In genomic region chr11:114167355-114168085, GRCh38 we compare ENCODE assay signal across 9 cellular contexts.
DNase-seq lines count a peak whose midpoint lies in the region; ATAC-seq and TF ChIP-seq lines count a peak whose summit lies in the region.
"Had no signal": no experiment of that assay in that cellular context is flagged by ENCODE, and none has a peak within 500 bp of the region (broad histone marks: within the 10 kb centered on the region; RNA-seq: fewer than 3 reads in every experiment).

No MANE protein-coding gene starts in this region.

- H3K9me3 ChIP-seq in BLaER1 treated with 17β-estradiol and CSF1 and Interleukin-3, amounts not matched to agents 10 nM and 100 nM (replicated peaks in 1 of 11), result no peaks in the 10 kb centered on the region
- no peaks in the 10 kb centered on the region for H3K9me3 ChIP-seq in psoas muscle

- peak; percentile 25 for DNase-seq in NCI-H2227 treated with DMSO at 0.1 percent for 48 hours (lab: John Stamatoyannopoulos, UW)
- no peak for DNase-seq in dorsolateral prefrontal cortex
- DNase-seq in psoas muscle, result peak in 1 of 2 donors; percentile 47
- no peak for DNase-seq in SKM-1 treated with dmso at 0.1 percent for 144 hours (lab: John Stamatoyannopoulos, UW; ENCODE audit: unreplicated experiment)
- DNase-seq in OCI-M1 (lab: John Stamatoyannopoulos, UW), result no peak
- DNase-seq: DND-41 had no signal

- peak overlapping the region in 2 of 10 experiments; percentile 33 to 38; a peak in 3 of 20 replicates for H3K4me3 ChIP-seq in BLaER1 treated with 17β-estradiol and CSF1 and Interleukin-3, amounts not matched to agents 10 nM and 100 nM
- peak overlapping the region in 28 of 59 donors; percentile 1 to 40 (median 16) for H3K4me3 ChIP-seq in dorsolateral prefrontal cortex
- H3K4me3 ChIP-seq in psoas muscle, result peak overlapping the region; percentile 53

- intact Hi-C loops in dorsolateral prefrontal cortex (cut with DNase I), result no loop called here
- intact Hi-C loops in psoas muscle (cut with DNase I), result no loop called here

- peaks cover 36 to 99% (median 97%) of the 10 kb centered on the region in 10 experiments for H3K4me1 ChIP-seq in BLaER1 treated with 17β-estradiol and CSF1 and Interleukin-3, amounts not matched to agents 10 nM and 100 nM
- H3K4me1 ChIP-seq in psoas muscle, result peaks cover 94% of the 10 kb centered on the region

- no peak overlapping the region for H3K27ac ChIP-seq in BLaER1 treated with 17β-estradiol and CSF1 and Interleukin-3, amounts not matched to agents 10 nM and 100 nM
- H3K27ac ChIP-seq in dorsolateral prefrontal cortex (peak overlapping the region; percentile 92 to 100 (median 100)), psoas muscle (peak overlapping the region; percentile 99)

- H3K36me3 ChIP-seq in BLaER1 treated with 17β-estradiol and CSF1 and Interleukin-3, amounts not matched to agents 10 nM and 100 nM, result no peaks in the 10 kb centered on the region
- H3K36me3 ChIP-seq in psoas muscle (ENCODE audit: insufficient read depth in 1 of 2, low read depth in 1 of 2), result no peaks in the 10 kb centered on the region

- peaks cover 0 to 95% (median 15%) of the 10 kb centered on the region in 11 experiments; a peak in 12 of 22 replicates for H4K20me1 ChIP-seq in BLaER1 treated with 17β-estradiol and CSF1 and Interleukin-3, amounts not matched to agents 10 nM and 100 nM

- TF ChIP-seq CTCF in dorsolateral prefrontal cortex (IDR thresholded peaks at IDR 0.05 in 54 of 56, conservative IDR thresholded peaks at IDR 0.05 in 2 of 56; ENCODE audit: low read depth in 1 of 56, partially characterized antibody in 56 of 56) (no peak), psoas muscle (IDR thresholded peaks at IDR 0.05) (no peak)

- H3K4me2 ChIP-seq in BLaER1 treated with 17β-estradiol and CSF1 and Interleukin-3, amounts not matched to agents 10 nM and 100 nM, result peak overlapping the region; percentile 66 to 92 (median 76); a peak in 21 of 22 replicates

- H3K9ac ChIP-seq in BLaER1 treated with 17β-estradiol and CSF1 and Interleukin-3, amounts not matched to agents 10 nM and 100 nM, result peak overlapping the region in 1 of 11 experiments; percentile 16; a peak in 1 of 22 replicates

- WGBS in psoas muscle, 3 donors, result 26 to 45% (median 32%) methylated on average over 12 of the region's 12 CpGs

- H3K27me3 ChIP-seq in BLaER1 treated with 17β-estradiol and CSF1 and Interleukin-3, amounts not matched to agents 10 nM and 100 nM, result peaks cover 0 to 99% (median 13%) of the 10 kb centered on the region in 11 experiments; a peak in 12 of 22 replicates
- no peaks in the 10 kb centered on the region for H3K27me3 ChIP-seq in dorsolateral prefrontal cortex
- no peaks in the 10 kb centered on the region for H3K27me3 ChIP-seq in psoas muscle (ENCODE audit: insufficient read depth in 3 of 3, low read length in 2 of 3)

- ATAC-seq in psoas muscle (no peak), GM21367 (IDR thresholded peaks at IDR 0.05; ENCODE audit: unreplicated experiment) (no peak), HG02884 (IDR thresholded peaks at IDR 0.05; ENCODE audit: unreplicated experiment) (no peak)

Comparison
In these comparisons a context has a peak if more than half of its experiments do, and no peak if none do; other contexts are left out.
1. H3K27ac ChIP-seq: peak in dorsolateral prefrontal cortex (59 of 59) and psoas muscle (single experiment); none in BLaER1 treated with 17β-estradiol and CSF1 and Interleukin-3, amounts not matched to agents 10 nM and 100 nM (0 of 11).